In genomic region chr11:134652586-134653255, GRCh38 we compare ENCODE assay signal across 22 cellular contexts.
"Had no signal": no experiment of that assay in that cellular context is flagged by ENCODE, and none has a peak within 500 bp of the region (broad histone marks: within the 10 kb centered on the region; RNA-seq: fewer than 3 reads in every experiment).

No MANE protein-coding gene starts in this region.

- DNase-seq: activated B cell treated with CpG ODN at 0.5 μM for 24 hours; activated CD4-positive, alpha-beta T cell treated with anti-CD3 and anti-CD28 coated beads, Interleukin-2, amount 10 ng/mL, durations not matched to agents 24 days and 14 days; activated naive CD4-positive, alpha-beta T cell treated with anti-CD3 and anti-CD28 coated beads for 36 hours; activated naive CD8-positive, alpha-beta T cell treated with anti-CD3 and anti-CD28 coated beads, Interleukin-2, amount 50 U/mL, for 24 hours; activated T-cell treated with anti-CD3 and anti-CD28 coated beads for 4 hours; anterior cingulate cortex; brain microvascular endothelial cell; effector CD8-positive, alpha-beta T cell; heart left ventricle; kidney glomerular epithelial cell; left ventricle myocardium inferior; mesenchymal stem cell; spleen; stimulated activated CD4-positive, alpha-beta T cell treated with anti-CD3 and anti-CD28 coated beads, Interleukin-4, amount 100 ng/mL, for 4 hours; stimulated activated naive B cell treated with anti-CD40 and anti-IgM and Interleukin-4, amounts not matched to agents 10 μg/mL and 1 μg/mL and 100 μg/mL, for 72 hours; T-helper 1 cell; T-helper 9 cell had no signal

- H3K4me3 ChIP-seq: esophagus muscularis mucosa, gastroesophageal sphincter, heart left ventricle, left ventricle myocardium inferior, spleen had no signal

- H3K27ac Mint-ChIP-seq: activated B cell treated with CpG ODN at 0.5 μM for 24 hours; activated CD4-positive, alpha-beta T cell treated with anti-CD3 and anti-CD28 coated beads, Interleukin-2, amount 10 ng/mL, durations not matched to agents 24 days and 14 days; activated naive CD4-positive, alpha-beta T cell treated with anti-CD3 and anti-CD28 coated beads for 36 hours; activated naive CD8-positive, alpha-beta T cell treated with anti-CD3 and anti-CD28 coated beads, Interleukin-2, amount 50 U/mL, for 24 hours; activated T-helper 17 cell treated with anti-CD3 and anti-CD28 coated beads, Interleukin-2, amount 50 U/mL, for 72 hours; nephron; stimulated activated naive B cell treated with anti-CD40 and anti-IgM and Interleukin-4, amounts not matched to agents 10 μg/mL and 1 μg/mL and 100 μg/mL, for 72 hours had no signal

- H3K9me3 ChIP-seq: esophagus muscularis mucosa, gastroesophageal sphincter, heart left ventricle, left ventricle myocardium inferior, spleen had no signal

- H3K9me3 Mint-ChIP-seq: activated B cell treated with CpG ODN at 0.5 μM for 24 hours; activated naive CD8-positive, alpha-beta T cell treated with anti-CD3 and anti-CD28 coated beads, Interleukin-2, amount 50 U/mL, for 24 hours had no signal

- H3K4me1 Mint-ChIP-seq: activated B cell treated with CpG ODN at 0.5 μM for 24 hours had no signal

- ATAC-seq: activated naive CD8-positive, alpha-beta T cell treated with anti-CD3 and anti-CD28 coated beads, Interleukin-2, amount 50 U/mL, for 24 hours; activated T-helper 17 cell treated with anti-CD3 and anti-CD28 coated beads, Interleukin-2, amount 50 U/mL, for 72 hours; gastroesophageal sphincter; heart left ventricle; stimulated activated naive B cell treated with anti-CD40 and anti-IgM and Interleukin-4, amounts not matched to agents 10 μg/mL and 1 μg/mL and 100 μg/mL, for 72 hours had no signal

- H3K4me1 ChIP-seq: esophagus muscularis mucosa, gastroesophageal sphincter, heart left ventricle, left ventricle myocardium inferior, spleen had no signal

- H3K27ac ChIP-seq: brain microvascular endothelial cell, esophagus muscularis mucosa, gastroesophageal sphincter, heart left ventricle, left ventricle myocardium inferior, spleen had no signal

- H3K36me3 ChIP-seq: brain microvascular endothelial cell, esophagus muscularis mucosa, gastroesophageal sphincter, heart left ventricle, left ventricle myocardium inferior, spleen had no signal

- H3K4me3 Mint-ChIP-seq: activated B cell treated with CpG ODN at 0.5 μM for 24 hours; activated CD4-positive, alpha-beta T cell treated with anti-CD3 and anti-CD28 coated beads, Interleukin-2, amount 10 ng/mL, durations not matched to agents 24 days and 14 days; activated naive CD4-positive, alpha-beta T cell treated with anti-CD3 and anti-CD28 coated beads for 36 hours; activated naive CD8-positive, alpha-beta T cell treated with anti-CD3 and anti-CD28 coated beads, Interleukin-2, amount 50 U/mL, for 24 hours; activated T-helper 17 cell treated with anti-CD3 and anti-CD28 coated beads, Interleukin-2, amount 50 U/mL, for 72 hours; central memory CD8-positive, alpha-beta T cell; nephron; stimulated activated naive B cell treated with anti-CD40 and anti-IgM and Interleukin-4, amounts not matched to agents 10 μg/mL and 1 μg/mL and 100 μg/mL, for 72 hours had no signal

- H3K27me3 ChIP-seq: brain microvascular endothelial cell had no signal
